In the genomic region with DNA sequence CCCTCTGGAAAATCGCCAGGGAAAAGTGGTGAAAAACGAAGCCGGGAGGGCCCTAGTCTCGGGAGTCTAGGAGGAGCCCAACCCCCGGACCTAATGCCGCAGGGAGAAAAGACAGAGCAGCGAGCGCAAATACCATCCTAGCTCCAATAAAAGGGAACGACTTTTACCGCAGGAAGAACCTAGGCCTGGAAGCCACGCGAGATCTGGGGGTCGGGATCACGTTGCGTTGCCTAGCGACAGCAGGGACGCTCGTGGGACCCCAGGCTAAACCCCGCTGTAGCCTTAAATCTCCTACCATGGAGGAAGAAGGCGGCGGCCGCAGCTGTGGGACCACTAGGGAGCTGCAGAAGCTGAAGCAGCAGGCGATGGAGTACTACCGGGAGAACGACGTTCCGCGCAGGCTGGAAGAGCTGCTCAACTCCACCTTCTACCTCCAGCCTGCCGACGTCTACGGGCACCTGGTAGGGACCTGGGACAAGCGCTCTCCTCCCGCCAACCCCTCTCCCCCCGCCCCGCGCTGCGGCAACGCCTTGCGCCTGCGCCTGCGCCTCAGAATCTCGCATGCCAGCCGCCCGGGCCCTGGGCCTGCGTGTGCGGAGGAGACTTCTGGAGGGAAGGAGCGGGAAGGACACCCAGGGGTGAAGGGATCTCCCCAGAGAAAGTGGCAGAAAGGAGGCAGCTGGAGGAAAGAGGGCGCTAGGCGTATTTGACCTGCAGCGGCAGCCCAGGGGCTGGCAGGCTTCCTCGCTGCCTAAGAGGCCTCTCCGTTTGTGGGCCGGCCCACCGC, we compare ENCODE assay signal across 1 cellular context.
A peak's percentile ranks its signal among the peaks of the same experiment; 100 is the strongest.
TF ChIP-seq lines count a peak whose summit lies in the region.

A gene with protein sequence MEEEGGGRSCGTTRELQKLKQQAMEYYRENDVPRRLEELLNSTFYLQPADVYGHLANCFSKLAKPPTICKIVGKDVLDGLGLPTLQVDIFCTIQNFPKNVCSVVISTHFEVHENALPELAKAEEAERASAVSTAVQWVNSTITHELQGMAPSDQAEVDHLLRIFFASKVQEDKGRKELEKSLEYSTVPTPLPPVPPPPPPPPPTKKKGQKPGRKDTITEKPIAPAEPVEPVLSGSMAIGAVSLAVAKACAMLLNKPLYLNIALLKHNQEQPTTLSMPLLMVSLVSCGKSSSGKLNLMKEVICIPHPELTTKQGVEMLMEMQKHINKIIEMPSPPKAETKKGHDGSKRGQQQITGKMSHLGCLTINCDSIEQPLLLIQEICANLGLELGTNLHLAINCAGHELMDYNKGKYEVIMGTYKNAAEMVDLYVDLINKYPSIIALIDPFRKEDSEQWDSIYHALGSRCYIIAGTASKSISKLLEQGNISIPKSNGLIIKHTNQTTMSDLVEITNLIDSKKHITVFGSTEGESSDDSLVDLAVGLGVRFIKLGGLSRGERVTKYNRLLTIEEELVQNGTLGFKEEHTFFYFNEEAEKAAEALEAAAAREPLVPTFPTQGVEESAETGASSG (plus strand): TSS at position 229 of the 787 bp plus-strand sequence. CDS start 68 bp downstream, at position 297.

TF ChIP-seq in WTC11, 78 proteins besides CTCF, POLR2A, EP300 and RAD21 (continued from another document):
- TF ChIP-seq, protein P1, sequence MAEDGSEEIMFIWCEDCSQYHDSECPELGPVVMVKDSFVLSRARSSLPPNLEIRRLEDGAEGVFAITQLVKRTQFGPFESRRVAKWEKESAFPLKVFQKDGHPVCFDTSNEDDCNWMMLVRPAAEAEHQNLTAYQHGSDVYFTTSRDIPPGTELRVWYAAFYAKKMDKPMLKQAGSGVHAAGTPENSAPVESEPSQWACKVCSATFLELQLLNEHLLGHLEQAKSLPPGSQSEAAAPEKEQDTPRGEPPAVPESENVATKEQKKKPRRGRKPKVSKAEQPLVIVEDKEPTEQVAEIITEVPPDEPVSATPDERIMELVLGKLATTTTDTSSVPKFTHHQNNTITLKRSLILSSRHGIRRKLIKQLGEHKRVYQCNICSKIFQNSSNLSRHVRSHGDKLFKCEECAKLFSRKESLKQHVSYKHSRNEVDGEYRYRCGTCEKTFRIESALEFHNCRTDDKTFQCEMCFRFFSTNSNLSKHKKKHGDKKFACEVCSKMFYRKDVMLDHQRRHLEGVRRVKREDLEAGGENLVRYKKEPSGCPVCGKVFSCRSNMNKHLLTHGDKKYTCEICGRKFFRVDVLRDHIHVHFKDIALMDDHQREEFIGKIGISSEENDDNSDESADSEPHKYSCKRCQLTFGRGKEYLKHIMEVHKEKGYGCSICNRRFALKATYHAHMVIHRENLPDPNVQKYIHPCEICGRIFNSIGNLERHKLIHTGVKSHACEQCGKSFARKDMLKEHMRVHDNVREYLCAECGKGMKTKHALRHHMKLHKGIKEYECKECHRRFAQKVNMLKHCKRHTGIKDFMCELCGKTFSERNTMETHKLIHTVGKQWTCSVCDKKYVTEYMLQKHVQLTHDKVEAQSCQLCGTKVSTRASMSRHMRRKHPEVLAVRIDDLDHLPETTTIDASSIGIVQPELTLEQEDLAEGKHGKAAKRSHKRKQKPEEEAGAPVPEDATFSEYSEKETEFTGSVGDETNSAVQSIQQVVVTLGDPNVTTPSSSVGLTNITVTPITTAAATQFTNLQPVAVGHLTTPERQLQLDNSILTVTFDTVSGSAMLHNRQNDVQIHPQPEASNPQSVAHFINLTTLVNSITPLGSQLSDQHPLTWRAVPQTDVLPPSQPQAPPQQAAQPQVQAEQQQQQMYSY (CRISPR knock-in tag; IDR thresholded peaks at IDR 0.05): no peak
- TF ChIP-seq NFATC4 (CRISPR knock-in tag; IDR thresholded peaks at IDR 0.05) (no peak), HMGXB4 (CRISPR knock-in tag; IDR thresholded peaks at IDR 0.05) (peak; percentile 67), GRHL2 (CRISPR knock-in tag; IDR thresholded peaks at IDR 0.05; ENCODE audit: insufficient replicate concordance, severe bottlenecking) (no peak), HMGA2 (CRISPR knock-in tag; IDR thresholded peaks at IDR 0.05) (no peak), FOXP4 (CRISPR knock-in tag; IDR thresholded peaks at IDR 0.05) (no peak; the same call in 1 of the 2 replicates), ZNF121 (CRISPR knock-in tag; IDR thresholded peaks at IDR 0.05) (no peak), ZNF512 (CRISPR knock-in tag; IDR thresholded peaks at IDR 0.05; ENCODE audit: borderline replicate concordance) (no peak), NR3C1 (CRISPR knock-in tag; conservative IDR thresholded peaks at IDR 0.05; ENCODE audit: low read depth) (no peak), MLX (CRISPR knock-in tag; IDR thresholded peaks at IDR 0.05) (no peak), CDX4 (CRISPR knock-in tag; IDR thresholded peaks at IDR 0.05; ENCODE audit: borderline replicate concordance) (no peak), ZSCAN18 (CRISPR knock-in tag; IDR thresholded peaks at IDR 0.05) (no peak), NFE2L1 (CRISPR knock-in tag; IDR thresholded peaks at IDR 0.05) (0 out of 2 replicates have a peak, but pooled peaks have one; percentile 49), NR2C2 (CRISPR knock-in tag; IDR thresholded peaks at IDR 0.05) (no peak), TCF7 (CRISPR knock-in tag; IDR thresholded peaks at IDR 0.05; ENCODE audit: low read depth) (no peak), IRF2 (CRISPR knock-in tag; IDR thresholded peaks at IDR 0.05; ENCODE audit: borderline replicate concordance, low read depth) (no peak), ZNF396 (CRISPR knock-in tag; IDR thresholded peaks at IDR 0.05; ENCODE audit: borderline replicate concordance) (no peak), ZNF232 (CRISPR knock-in tag; IDR thresholded peaks at IDR 0.05) (no peak), PRRX2 (CRISPR knock-in tag; IDR thresholded peaks at IDR 0.05) (no peak), NFYB (CRISPR knock-in tag; conservative IDR thresholded peaks at IDR 0.05; ENCODE audit: low read depth) (0 out of 2 replicates have a peak, but pooled peaks have one; percentile 8), E2F1 (CRISPR knock-in tag; IDR thresholded peaks at IDR 0.05) (no peak), MAX (CRISPR knock-in tag; IDR thresholded peaks at IDR 0.05) (peak; percentile 91), ATF1 (CRISPR knock-in tag; IDR thresholded peaks at IDR 0.05) (0 out of 2 replicates have a peak, but pooled peaks have one; percentile 29), ATF3 (CRISPR knock-in tag; conservative IDR thresholded peaks at IDR 0.05) (no peak), CREM (CRISPR knock-in tag; IDR thresholded peaks at IDR 0.05) (peak; percentile 78), GTF2I (CRISPR knock-in tag; conservative IDR thresholded peaks at IDR 0.05) (no peak), ELF4 (CRISPR knock-in tag; IDR thresholded peaks at IDR 0.05; ENCODE audit: low read depth) (no peak), CREB1 (CRISPR knock-in tag; IDR thresholded peaks at IDR 0.05) (no peak), ZNF317 (CRISPR knock-in tag; IDR thresholded peaks at IDR 0.05; ENCODE audit: borderline replicate concordance, low read depth) (no peak)
